12 cellular contexts compared by ENCODE assay signal in genomic region chr10:4661572-4662255, GRCh38.
DNase-seq lines count a peak whose midpoint lies in the region; ATAC-seq and TF ChIP-seq lines count a peak whose summit lies in the region.
"Had no signal": no experiment of that assay in that cellular context is flagged by ENCODE, and none has a peak within 500 bp of the region (broad histone marks: within the 10 kb centered on the region; RNA-seq: fewer than 3 reads in every experiment).

No MANE protein-coding gene starts in this region.

- H3K4me3 ChIP-seq in GM23338 (no peak overlapping the region), breast epithelium (peak overlapping the region in 1 of 3 donors; percentile 19), skin epidermis (no peak overlapping the region)
- H3K4me3 ChIP-seq: mucosa of descending colon had no signal

- no peaks in the 10 kb centered on the region for H3K36me3 ChIP-seq in GM23338 (ENCODE audit: insufficient read depth)
- H3K36me3 ChIP-seq in breast epithelium = no peaks in the 10 kb centered on the region

- peak overlapping the region; percentile 63; the same call in 1 of the 2 replicates for H2AFZ ChIP-seq in GM23338

- no peaks in the 10 kb centered on the region for H3F3A ChIP-seq in GM23338 (replicated peaks; ENCODE audit: low read depth)

- TF ChIP-seq CTCF in GM23338 (conservative IDR thresholded peaks at IDR 0.05; ENCODE audit: low read depth in 2 of 2) (no peak), breast epithelium (IDR thresholded peaks at IDR 0.05) (no peak)

- DNase-seq in GM23338 (ENCODE audit: low spot score) (no peak), breast epithelium (ENCODE audit: low spot score in 2 of 2) (no peak), left lobe of liver (ENCODE audit: low spot score) (peak; percentile 86), mesenteric fat pad (ENCODE audit: low spot score) (no peak), GDM1 (lab: John Stamatoyannopoulos, UW) (no peak)
- no peak for DNase-seq in natural killer cell treated with Interleukin-12 subunit alpha and Interleukin-12 subunit beta and Interleukin-15 and Interleukin-18, amount 100 ng/mL, for 72 hours (ENCODE audit: low spot score)
- DNase-seq: activated CD4-positive, alpha-beta T cell treated with anti-CD3 and anti-CD28 coated beads, Interleukin-2, amount 50 U/mL, for 48 hours; NCI-H187; SHP77 treated with DMSO at 0.1 percent for 48 hours had no signal

- no peaks in the 10 kb centered on the region for H3K79me2 ChIP-seq in GM23338 (replicated peaks; ENCODE audit: insufficient read depth)

- H3K27me3 Mint-ChIP-seq in GM23338 (ENCODE audit: insufficient read depth, low read depth, poor library complexity) = peaks cover 1% of the 10 kb centered on the region
- peaks cover 16 to 28% of the 10 kb centered on the region in 2 donors for H3K27me3 Mint-ChIP-seq in natural killer cell treated with Interleukin-12 subunit alpha and Interleukin-12 subunit beta and Interleukin-15 and Interleukin-18, amount 100 ng/mL, for 72 hours

- no peak overlapping the region for H3K27ac ChIP-seq in GM23338 (ENCODE audit: low read depth)
- peak overlapping the region; percentile 88 to 91 for H3K27ac ChIP-seq in breast epithelium
- peak overlapping the region in 20 of 21 experiments; percentile 7 to 92 (median 82) for H3K27ac ChIP-seq in skin epidermis

- no peaks in the 10 kb centered on the region for H3K36me3 Mint-ChIP-seq in GM23338 (ENCODE audit: low read depth)
- H3K36me3 Mint-ChIP-seq in natural killer cell treated with Interleukin-12 subunit alpha and Interleukin-12 subunit beta and Interleukin-15 and Interleukin-18, amount 100 ng/mL, for 72 hours = no peaks in the 10 kb centered on the region

- no peaks in the 10 kb centered on the region for H3K9me2 ChIP-seq in GM23338 (ENCODE audit: insufficient read depth)

- ATAC-seq in GM23338 (no peak), left lobe of liver (peak; percentile 80), HG02870 (IDR thresholded peaks at IDR 0.05; ENCODE audit: unreplicated experiment) (no peak)
- ATAC-seq in natural killer cell treated with Interleukin-12 subunit alpha and Interleukin-12 subunit beta and Interleukin-15 and Interleukin-18, amount 100 ng/mL, for 72 hours = no peak
- ATAC-seq: mucosa of descending colon had no signal

- H3K4me2 ChIP-seq in GM23338 = no peak overlapping the region

- no peaks in the 10 kb centered on the region for H3K4me1 Mint-ChIP-seq in GM23338
- H3K4me1 Mint-ChIP-seq in natural killer cell treated with Interleukin-12 subunit alpha and Interleukin-12 subunit beta and Interleukin-15 and Interleukin-18, amount 100 ng/mL, for 72 hours (ENCODE audit: low read depth in 2 of 2) = no peaks in the 10 kb centered on the region

- H3K27me3 ChIP-seq in GM23338 (ENCODE audit: insufficient read depth) = no peaks in the 10 kb centered on the region
- H3K27me3 ChIP-seq in breast epithelium = no peaks in the 10 kb centered on the region

- no peak for TF ChIP-seq POLR2A in breast epithelium (IDR thresholded peaks at IDR 0.05)

- no peaks in the 10 kb centered on the region for H3K9me3 Mint-ChIP-seq in GM23338
- H3K9me3 Mint-ChIP-seq in natural killer cell treated with Interleukin-12 subunit alpha and Interleukin-12 subunit beta and Interleukin-15 and Interleukin-18, amount 100 ng/mL, for 72 hours = no peaks in the 10 kb centered on the region

- no peaks in the 10 kb centered on the region for H3K9me3 ChIP-seq in breast epithelium
- H3K9me3 ChIP-seq: mucosa of descending colon had no signal

- intact Hi-C loops in breast epithelium (cut with DNase I; ENCODE audit: low total_unique reads) = loop anchor here (5.0 kb wide), 1 partner anchor 406 kb away; no protein-coding TSS in a partner anchor

- H4K20me1 ChIP-seq in GM23338 (replicated peaks; ENCODE audit: insufficient read depth) = no peaks in the 10 kb centered on the region

- H3K4me3 Mint-ChIP-seq in GM23338 = no peak overlapping the region
- H3K4me3 Mint-ChIP-seq in natural killer cell treated with Interleukin-12 subunit alpha and Interleukin-12 subunit beta and Interleukin-15 and Interleukin-18, amount 100 ng/mL, for 72 hours = no peak overlapping the region

- no peaks in the 10 kb centered on the region for H3K4me1 ChIP-seq in GM23338 (ENCODE audit: insufficient read depth)
- peaks cover 6 to 9% of the 10 kb centered on the region in 2 donors for H3K4me1 ChIP-seq in breast epithelium

- H3K27ac Mint-ChIP-seq in GM23338 = no peak overlapping the region
- no peak overlapping the region for H3K27ac Mint-ChIP-seq in natural killer cell treated with Interleukin-12 subunit alpha and Interleukin-12 subunit beta and Interleukin-15 and Interleukin-18, amount 100 ng/mL, for 72 hours

TF ChIP-seq in GM23338, 12 proteins besides CTCF, POLR2A, EP300 and RAD21 (continues in another document):
- TF ChIP-seq EZH2phosphoT487 (IDR thresholded peaks at IDR 0.05; ENCODE audit: unreplicated experiment) (no peak), ZNF462 (CRISPR knock-in tag; IDR thresholded peaks at IDR 0.05) (no peak)
